In the genomic region with DNA sequence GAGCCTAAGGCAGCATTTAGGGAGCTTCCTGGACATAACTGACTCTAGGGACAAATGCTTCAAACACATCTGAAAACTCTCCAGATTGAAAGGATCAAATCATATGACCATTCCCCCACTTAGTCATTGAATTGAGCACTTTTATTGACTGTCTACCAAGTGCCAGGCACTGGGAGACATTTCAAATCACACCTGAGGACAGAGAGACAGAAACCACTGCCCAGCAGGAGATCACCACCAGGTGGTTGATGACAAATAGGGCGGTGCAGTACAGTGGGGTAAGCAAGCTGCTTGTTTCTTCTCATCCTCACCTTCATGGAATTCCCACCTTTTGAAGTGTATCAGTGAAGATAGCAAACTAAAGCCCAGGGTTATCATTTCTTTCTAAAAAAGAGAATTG, we compare ENCODE assay signal across 8 cellular contexts. TPM values are rescaled to one million over a fixed set of nuclear protein-coding genes. Genes with fewer than 3 reads are reported as not detected.
DNase-seq lines count a peak whose midpoint lies in the region; ATAC-seq and TF ChIP-seq lines count a peak whose summit lies in the region.

No MANE protein-coding gene starts in this region.

- peaks cover 55% of the 10 kb centered on the region for H3K36me3 Mint-ChIP-seq in effector memory CD8-positive, alpha-beta T cell (ENCODE audit: insufficient read depth)

- H3K4me3 ChIP-seq in OCI-LY3 (ENCODE audit: low read length): peak overlapping the region; percentile 46
- H3K4me3 ChIP-seq in transverse colon: no peak overlapping the region
- no peak overlapping the region for H3K4me3 ChIP-seq in psoas muscle
- H3K4me3 ChIP-seq in WERI-Rb-1 (ENCODE audit: low read depth, low read length): no peak overlapping the region

- H3K4me2 ChIP-seq in OCI-LY3 (ENCODE audit: low read length): peak overlapping the region; percentile 90

- H3K27ac Mint-ChIP-seq in effector memory CD8-positive, alpha-beta T cell: peak overlapping the region; percentile 96 to 99

- no peak for TF ChIP-seq POLR2A in transverse colon (IDR thresholded peaks at IDR 0.05)

- peak; percentile 20 for ATAC-seq in effector memory CD8-positive, alpha-beta T cell (replicated peaks)
- ATAC-seq in psoas muscle: no peak

- TF ChIP-seq EP300 in transverse colon (IDR thresholded peaks at IDR 0.05; ENCODE audit: low read depth): no peak

- intact Hi-C loops in transverse colon (cut with DNase I; ENCODE audit: low total_unique reads) (no loop called here), psoas muscle (cut with DNase I) (no loop called here)

- H3K9me3 Mint-ChIP-seq in effector memory CD8-positive, alpha-beta T cell: peaks cover 0 to 1% of the 10 kb centered on the region in 2 donors

- no peak overlapping the region for H2AFZ ChIP-seq in OCI-LY3 (ENCODE audit: low read depth, low read length)

- WGBS in transverse colon (ENCODE audit: low coverage in 1 of 2), 2 donors: 78% methylated on average over 1 of the region's 1 CpG; no CpG with 5 or more reads in 1 of the 2 donors
- 96 to 100% (median 98%) methylated on average over 1 of the region's 1 CpG for WGBS in psoas muscle, 3 donors

- peak; percentile 36 for DNase-seq in activated gamma-delta T cell treated with Interleukin-2 at 50 U/mL for 16 hours
- DNase-seq in activated gamma-delta T cell (lab: John Stamatoyannopoulos, UW): no peak
- peak in 2 of 3 experiments; percentile 42 to 45 for DNase-seq in effector memory CD8-positive, alpha-beta T cell
- DNase-seq in transverse colon: no peak
- DNase-seq in stimulated activated CD4-positive, alpha-beta T cell treated with anti-CD3 and anti-CD28 coated beads, Interleukin-2, amount 100 ng/mL, for 24 hours: no peak
- no peak for DNase-seq in psoas muscle
- no peak for DNase-seq in WERI-Rb-1

- no peaks in the 10 kb centered on the region for H3K79me2 ChIP-seq in OCI-LY3 (ENCODE audit: low read length)

- H3K4me1 ChIP-seq in OCI-LY3 (ENCODE audit: low read length): peaks cover 78% of the 10 kb centered on the region
- H3K4me1 ChIP-seq in transverse colon: peaks cover 3 to 14% (median 6%) of the 10 kb centered on the region in 4 donors
- no peaks in the 10 kb centered on the region for H3K4me1 ChIP-seq in psoas muscle

- no peaks in the 10 kb centered on the region for H3K27me3 Mint-ChIP-seq in effector memory CD8-positive, alpha-beta T cell

- H3K27ac ChIP-seq in OCI-LY3 (ENCODE audit: low read length) (peak overlapping the region; percentile 87), transverse colon (peak overlapping the region; percentile 61 to 74 (median 68)), psoas muscle (no peak overlapping the region), WERI-Rb-1 (no peak overlapping the region)

- no peak for TF ChIP-seq CTCF in OCI-LY3 (IDR thresholded peaks at IDR 0.05; ENCODE audit: low read depth, low read length)
- TF ChIP-seq CTCF in transverse colon (IDR thresholded peaks at IDR 0.05): no peak
- TF ChIP-seq CTCF in psoas muscle (IDR thresholded peaks at IDR 0.05): no peak
- TF ChIP-seq CTCF in WERI-Rb-1 (IDR thresholded peaks at IDR 0.05; ENCODE audit: low read depth, low read length): no peak

- no peaks in the 10 kb centered on the region for H4K20me1 ChIP-seq in OCI-LY3 (ENCODE audit: insufficient read depth, low read length)

- H3K9me3 ChIP-seq in OCI-LY3 (ENCODE audit: insufficient read depth, low read length) (no peaks in the 10 kb centered on the region), transverse colon (no peaks in the 10 kb centered on the region), psoas muscle (no peaks in the 10 kb centered on the region), WERI-Rb-1 (ENCODE audit: severe bottlenecking) (no peaks in the 10 kb centered on the region)

- peak overlapping the region; percentile 61 to 78 for H3K4me3 Mint-ChIP-seq in effector memory CD8-positive, alpha-beta T cell

- peaks cover 68 to 72% of the 10 kb centered on the region in 2 donors for H3K4me1 Mint-ChIP-seq in effector memory CD8-positive, alpha-beta T cell (ENCODE audit: low read depth in 2 of 2)

- H3K27me3 ChIP-seq in OCI-LY3 (ENCODE audit: low read depth, low read length) (peaks cover 45% of the 10 kb centered on the region), transverse colon (no peaks in the 10 kb centered on the region), psoas muscle (ENCODE audit: insufficient read depth in 3 of 3, low read length in 2 of 3) (no peaks in the 10 kb centered on the region), WERI-Rb-1 (ENCODE audit: insufficient read depth, low read depth, severe bottlenecking) (no peaks in the 10 kb centered on the region)

- in situ Hi-C loops in transverse colon (cut with MboI; ENCODE audit: low pct_ligation_motif_present in 1 of 4, low pct_unique_long_range_greater_than_20kb in 1 of 4, low sequenced_read_pairs in 3 of 4): no loop called here

- H3K36me3 ChIP-seq in OCI-LY3 (replicated peaks; ENCODE audit: low read depth, low read length) (no peaks in the 10 kb centered on the region), transverse colon (no peaks in the 10 kb centered on the region), psoas muscle (ENCODE audit: insufficient read depth in 1 of 2, low read depth in 1 of 2) (no peaks in the 10 kb centered on the region), WERI-Rb-1 (no peaks in the 10 kb centered on the region)

- peak overlapping the region; percentile 29 for H3K9ac ChIP-seq in OCI-LY3 (ENCODE audit: low read length)

RNA-seq across cellular contexts. Expression of a gene that starts 19.0 kb away (rescaled TPM):
- 10 to 100 TPM in 3 of 4 donors, 1 to 10 TPM in 1; 9.6 to 62.7 (median 27.0) TPM for total RNA-seq in transverse colon
- 1 to 10 TPM; 2.6 to 8.2 (median 5.0) TPM for total RNA-seq in psoas muscle
- 1 to 10 TPM; 1.8 to 9.1 (median 1.8) TPM for polyA plus RNA-seq in psoas muscle

Comparison
In these comparisons a context has a peak if more than half of its experiments do, and no peak if none do; other contexts are left out.
1. DNase-seq: peak in activated gamma-delta T cell treated with Interleukin-2 at 50 U/mL for 16 hours (single experiment) and effector memory CD8-positive, alpha-beta T cell (2 of 3); none in activated gamma-delta T cell (single experiment), transverse colon (single experiment), stimulated activated CD4-positive, alpha-beta T cell treated with anti-CD3 and anti-CD28 coated beads, Interleukin-2, amount 100 ng/mL, for 24 hours (0 of 2), psoas muscle (0 of 2) and WERI-Rb-1 (single experiment).
2. H3K27ac ChIP-seq: peak in OCI-LY3 (single experiment) and transverse colon (4 of 4); none in psoas muscle (single experiment) and WERI-Rb-1 (single experiment).